ENCODE assay signal across 10 cellular contexts in genomic region chr12:48979602-48980388, GRCh38. TPM values are rescaled to one million over a fixed set of nuclear protein-coding genes. Genes with fewer than 3 reads are reported as not detected.
DNase-seq lines count a peak whose midpoint lies in the region; ATAC-seq, FAIRE-seq and TF ChIP-seq lines count a peak whose summit lies in the region.
"Had no signal": no experiment of that assay in that cellular context is flagged by ENCODE, and none has a peak within 500 bp of the region (broad histone marks: within the 10 kb centered on the region; RNA-seq: fewer than 3 reads in every experiment).

No MANE protein-coding gene starts in this region.

- 2% methylated on average over 55 of the region's 55 CpGs for WGBS in urinary bladder

- TF ChIP-seq CTCF in ascending aorta (IDR thresholded peaks at IDR 0.05) = no peak
- TF ChIP-seq CTCF in mucosa of descending colon (IDR thresholded peaks at IDR 0.05) = no peak
- TF ChIP-seq CTCF in D721Med (IDR thresholded peaks at IDR 0.05; ENCODE audit: insufficient read depth, missing control alignments) = no peak

- DNase-seq in stimulated activated CD4-positive, alpha-beta T cell treated with anti-CD3 and anti-CD28 coated beads, Interleukin-15, amount 100 ng/mL, for 24 hours = peak; percentile 35
- no peak for DNase-seq in stimulated activated CD4-positive, alpha-beta T cell treated with anti-CD3 and anti-CD28 coated beads, Interleukin-1b, Interleukin-23, amount 100 ng/mL, for 48 hours
- DNase-seq in ascending aorta (ENCODE audit: low spot score in 2 of 2) = no peak
- peak in 2 of 3 donors; percentile 64 to 76 for DNase-seq in mucosa of descending colon
- no peak for DNase-seq in SHP77 treated with DMSO at 0.1 percent for 48 hours (lab: John Stamatoyannopoulos, UW)
- DNase-seq in D721Med (ENCODE audit: insufficient read length, low spot score) = no peak

- ATAC-seq in mucosa of descending colon (peak; percentile 25), GM18520 (IDR thresholded peaks at IDR 0.05; ENCODE audit: unreplicated experiment) (no peak)

- peak overlapping the region; percentile 43 to 60 for H3K4me3 ChIP-seq in ascending aorta
- no peak overlapping the region for H3K4me3 ChIP-seq in mucosa of descending colon
- peak overlapping the region; percentile 23 for H3K4me3 ChIP-seq in urinary bladder (ENCODE audit: low read depth, low read length)

- no peaks in the 10 kb centered on the region for H3K9me3 ChIP-seq in ascending aorta
- no peaks in the 10 kb centered on the region for H3K9me3 ChIP-seq in mucosa of descending colon

- no peaks in the 10 kb centered on the region for H3K36me3 ChIP-seq in ascending aorta
- H3K36me3 ChIP-seq in mucosa of descending colon (ENCODE audit: low read depth) = no peaks in the 10 kb centered on the region
- no peaks in the 10 kb centered on the region for H3K36me3 ChIP-seq in urinary bladder (ENCODE audit: insufficient read depth)

- peaks cover 25 to 29% of the 10 kb centered on the region in 2 donors for H3K4me1 ChIP-seq in ascending aorta
- peaks cover 41% of the 10 kb centered on the region for H3K4me1 ChIP-seq in mucosa of descending colon (ENCODE audit: low read depth)
- H3K4me1 ChIP-seq in urinary bladder (ENCODE audit: insufficient read depth) = no peaks in the 10 kb centered on the region

- no peak for FAIRE-seq in D721Med (lab: Jason Lieb, UNC)

- peaks cover 27% of the 10 kb centered on the region for H3K27me3 ChIP-seq in ascending aorta

- no peak overlapping the region for H3K27ac ChIP-seq in ascending aorta
- no peak overlapping the region for H3K27ac ChIP-seq in urinary bladder (ENCODE audit: low read depth)

- intact Hi-C loops in ascending aorta (cut with DNase I) (no loop called here), mucosa of descending colon (cut with DNase I, micrococcal nuclease) (no loop called here)

RNA-seq across cellular contexts. Expression of gene WNT1, which starts 1.7 kb away (rescaled TPM):
- total RNA-seq in ascending aorta (not detected), mucosa of descending colon (not detected), urinary bladder (not detected)
- polyA plus RNA-seq in urinary bladder = not detected
- total RNA-seq: epithelial cell of proximal tubule, temporal lobe had no signal

RNA-seq across cellular contexts. Expression of gene WNT10B, which starts 8.3 kb away (rescaled TPM):
- total RNA-seq in ascending aorta (0.85 TPM), mucosa of descending colon (1 to 10 TPM in 1 of 3 donors, under 1 TPM in 2; 0.49 to 1.1 (median 0.76) TPM), urinary bladder (0.79 TPM)
- 1.2 TPM for polyA plus RNA-seq in urinary bladder
- total RNA-seq: epithelial cell of proximal tubule had no signal

RNA-seq across cellular contexts. Expression of gene DDN, which starts 19.4 kb away (rescaled TPM):
- total RNA-seq in ascending aorta = not detected
- total RNA-seq in mucosa of descending colon = under 1 TPM in 1 of 3 donors, not detected in 2; 0.12 TPM
- total RNA-seq in urinary bladder = 0.74 TPM
- polyA plus RNA-seq in urinary bladder = not detected

RNA-seq across cellular contexts. Expression of gene ARF3, which starts 22.5 kb away (rescaled TPM):
- 68.4 TPM for total RNA-seq in ascending aorta
- total RNA-seq in mucosa of descending colon = 100 to 1,000 TPM; 207 to 280 (median 266) TPM
- 25.1 TPM for total RNA-seq in urinary bladder
- 78.6 TPM for polyA plus RNA-seq in urinary bladder

RNA-seq across cellular contexts. Expression of gene PRKAG1, which starts 38.8 kb away (rescaled TPM):
- 32.8 TPM for total RNA-seq in ascending aorta
- 10 to 100 TPM; 51.5 to 60.1 (median 52.2) TPM for total RNA-seq in mucosa of descending colon
- 41.8 TPM for total RNA-seq in urinary bladder
- polyA plus RNA-seq in urinary bladder = 63.3 TPM

Comparison
In these comparisons a context has a peak if more than half of its experiments do, and no peak if none do; other contexts are left out.
1. DNase-seq: peak in stimulated activated CD4-positive, alpha-beta T cell treated with anti-CD3 and anti-CD28 coated beads, Interleukin-15, amount 100 ng/mL, for 24 hours (single experiment) and mucosa of descending colon (2 of 3); none in stimulated activated CD4-positive, alpha-beta T cell treated with anti-CD3 and anti-CD28 coated beads, Interleukin-1b, Interleukin-23, amount 100 ng/mL, for 48 hours (single experiment), ascending aorta (0 of 2), SHP77 treated with DMSO at 0.1 percent for 48 hours (single experiment) and D721Med (single experiment).